Comparison of ENCODE assay signal across 26 cellular contexts in the genomic region with DNA sequence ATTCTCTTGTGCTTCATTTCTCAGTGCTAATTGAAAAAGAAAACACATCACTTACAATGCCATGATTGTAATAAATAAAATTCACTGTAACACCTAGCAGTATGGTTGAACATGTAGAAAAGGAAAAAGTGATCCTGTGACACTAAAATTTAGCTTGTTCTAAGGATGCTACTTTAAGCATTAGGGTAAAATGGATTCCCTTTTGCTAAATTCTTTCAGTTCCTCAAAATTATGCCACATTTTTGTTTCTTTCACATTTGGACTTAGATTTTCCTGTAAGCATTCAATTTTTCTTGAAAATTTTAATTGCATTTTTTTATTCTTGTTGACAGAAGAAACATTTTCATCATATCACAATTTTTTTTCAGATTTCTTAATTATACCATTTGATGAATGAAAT.
"Had no signal": no experiment of that assay in that cellular context is flagged by ENCODE, and none has a peak within 500 bp of the region (broad histone marks: within the 10 kb centered on the region; RNA-seq: fewer than 3 reads in every experiment).

No MANE protein-coding gene starts in this region.

- ATAC-seq: gastrocnemius medialis; heart right ventricle; left lung; lower lobe of right lung; natural killer cell; stimulated activated naive B cell treated with anti-CD40 and anti-IgM and Interleukin-4, amounts not matched to agents 10 μg/mL and 1 μg/mL and 100 μg/mL, for 72 hours; stimulated activated naive CD8-positive, alpha-beta T cell treated with anti-CD3 and anti-CD28 coated beads, Interleukin-15, amount 100 ng/mL, for 72 hours had no signal

- H3K27me3 ChIP-seq: dorsolateral prefrontal cortex, esophagus muscularis mucosa, gastrocnemius medialis, heart right ventricle, left lung, ovary, right atrium auricular region, sigmoid colon, transverse colon had no signal

- H3K27ac ChIP-seq: dorsolateral prefrontal cortex, epithelial cell of prostate, esophagus muscularis mucosa, gastrocnemius medialis, heart right ventricle, left lung, lower lobe of right lung, ovary, right atrium auricular region, sigmoid colon, skin epidermis, thoracic aorta, transverse colon had no signal

- H3K9me3 ChIP-seq: esophagus muscularis mucosa, gastrocnemius medialis, heart right ventricle, left lung, lower lobe of right lung, ovary, right atrium auricular region, sigmoid colon, thoracic aorta, transverse colon had no signal

- H3K36me3 ChIP-seq: esophagus muscularis mucosa, gastrocnemius medialis, left lung, lower lobe of right lung, ovary, right atrium auricular region, sigmoid colon, thoracic aorta had no signal

- H3K36me3 Mint-ChIP-seq: natural killer cell had no signal

- H3K4me3 ChIP-seq: dorsolateral prefrontal cortex, esophagus muscularis mucosa, gastrocnemius medialis, heart right ventricle, left lung, lower lobe of right lung, ovary, right atrium auricular region, sigmoid colon, skin epidermis, thoracic aorta, transverse colon had no signal

- H3K27me3 Mint-ChIP-seq: memory B cell; stimulated activated naive B cell treated with anti-CD40 and anti-IgM and Interleukin-4, amounts not matched to agents 10 μg/mL and 1 μg/mL and 100 μg/mL, for 72 hours; stimulated activated naive CD8-positive, alpha-beta T cell treated with anti-CD3 and anti-CD28 coated beads, Interleukin-15, amount 100 ng/mL, for 72 hours had no signal

- H3K27ac Mint-ChIP-seq: memory B cell; mesothelial cell of epicardium; natural killer cell; stimulated activated naive B cell treated with anti-CD40 and anti-IgM and Interleukin-4, amounts not matched to agents 10 μg/mL and 1 μg/mL and 100 μg/mL, for 72 hours; stimulated activated naive CD8-positive, alpha-beta T cell treated with anti-CD3 and anti-CD28 coated beads, Interleukin-15, amount 100 ng/mL, for 72 hours had no signal

- H3K4me1 Mint-ChIP-seq: mesothelial cell of epicardium had no signal

- H3K9me3 Mint-ChIP-seq: natural killer cell had no signal

- DNase-seq: cortex of kidney; dorsolateral prefrontal cortex; effector memory CD4-positive, alpha-beta T cell; gastrocnemius medialis; heart right ventricle; hypothalamus; islet precursor cell; left lung; lower lobe of right lung; natural killer cell; nucleus accumbens; ovary; sigmoid colon; stimulated activated CD4-positive, alpha-beta T cell treated with anti-CD3 and anti-CD28 coated beads, Interleukin-2, amount 100 ng/mL, for 24 hours; stimulated activated CD4-positive, alpha-beta T cell treated with anti-CD3 and anti-CD28 coated beads, Interleukin-4, amount 100 ng/mL, for 4 hours; stimulated activated naive B cell treated with anti-CD40 and anti-IgM and Interleukin-4, amounts not matched to agents 10 μg/mL and 1 μg/mL and 100 μg/mL, for 72 hours; stimulated activated naive CD8-positive, alpha-beta T cell treated with anti-CD3 and anti-CD28 coated beads, Interleukin-15, amount 100 ng/mL, for 72 hours; transverse colon had no signal

- H3K4me3 Mint-ChIP-seq: memory B cell; mesothelial cell of epicardium; natural killer cell; neural crest cell; stimulated activated naive B cell treated with anti-CD40 and anti-IgM and Interleukin-4, amounts not matched to agents 10 μg/mL and 1 μg/mL and 100 μg/mL, for 72 hours; stimulated activated naive CD8-positive, alpha-beta T cell treated with anti-CD3 and anti-CD28 coated beads, Interleukin-15, amount 100 ng/mL, for 72 hours had no signal
